In the genomic region with DNA sequence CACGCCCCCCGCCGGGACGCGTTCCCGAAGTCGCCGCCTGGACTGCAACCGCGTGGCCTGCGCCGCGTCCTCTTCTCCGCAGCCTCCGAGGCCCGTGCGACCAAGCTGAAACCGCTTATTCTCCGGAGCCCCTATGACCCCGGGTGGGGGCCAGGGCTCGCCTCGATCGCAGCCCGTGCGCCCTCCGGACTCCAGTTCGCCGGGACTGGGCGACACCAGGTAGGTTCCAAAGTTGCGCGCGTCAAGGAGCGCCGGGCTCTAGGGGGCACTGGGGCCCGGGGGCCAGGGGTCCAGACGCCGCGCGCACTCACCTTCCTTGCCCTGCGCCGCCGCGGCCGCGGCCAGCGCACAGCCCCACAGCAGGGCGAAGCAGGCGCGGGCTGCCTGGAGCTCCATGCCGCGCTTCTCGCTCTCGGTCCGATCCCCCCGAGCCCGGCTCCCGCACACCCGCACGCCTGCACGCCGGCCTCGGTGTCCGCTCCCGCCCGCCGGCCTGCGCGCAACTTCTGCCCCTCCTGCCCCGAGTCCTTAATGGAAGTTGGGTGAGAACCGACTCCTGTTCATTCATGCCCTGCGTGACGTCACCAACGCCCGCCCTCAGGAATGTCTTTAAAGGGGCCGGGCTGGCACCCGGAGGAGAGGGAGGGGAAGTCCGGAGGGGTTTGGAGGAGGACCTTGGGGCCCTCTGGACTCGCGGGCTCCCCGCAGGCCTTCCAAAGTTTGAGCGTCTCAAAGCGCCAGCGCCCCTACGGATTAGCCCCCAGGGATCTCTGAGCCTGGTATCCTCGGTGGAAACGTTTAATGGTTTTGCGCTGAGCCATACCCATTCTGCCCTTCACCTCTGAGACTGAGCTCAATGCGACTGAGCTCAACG, we compare ENCODE assay signal across 8 cellular contexts. TPM values are rescaled to one million over a fixed set of nuclear protein-coding genes. Genes with fewer than 3 reads are reported as not detected.
DNase-seq lines count a peak whose midpoint lies in the region; ATAC-seq and TF ChIP-seq lines count a peak whose summit lies in the region.

A gene (minus strand): TSS at position 533 of the 874 bp plus-strand sequence. CDS start 137 bp downstream, at position 396.

- H2AFZ ChIP-seq in SK-N-SH (ENCODE audit: low read depth): peak within 1 kb of the TSS; percentile 58; the same call in 1 of the 2 replicates

- CTCF ChIA-PET in SK-N-SH (lab: Yijun Ruan, JAX): interaction anchor here (0.7 to 8.8 kb wide), 14 partner anchors 9 to 207 kb away, joined by 3 to 125 read pairs (median 6); a partner anchor contains a TSS

- peak; percentile 10; the same call in 1 of the 2 replicates for TF ChIP-seq CTCF in SK-N-SH (IDR thresholded peaks at IDR 0.05)
- TF ChIP-seq CTCF in lower lobe of right lung (IDR thresholded peaks at IDR 0.05): no peak
- TF ChIP-seq CTCF in suprapubic skin (IDR thresholded peaks at IDR 0.05): no peak

- H3F3A ChIP-seq in SK-N-SH (replicated peaks; ENCODE audit: insufficient read depth): peaks cover 7% of the 10 kb centered on the region

- peaks cover 56% of the 10 kb centered on the region for H3K79me2 ChIP-seq in SK-N-SH (ENCODE audit: insufficient read depth)

- H3K27me3 ChIP-seq in SK-N-SH (ENCODE audit: insufficient read depth): no peaks in the 10 kb centered on the region
- H3K27me3 ChIP-seq in lower lobe of right lung (ENCODE audit: low read depth): no peaks in the 10 kb centered on the region
- no peaks in the 10 kb centered on the region for H3K27me3 ChIP-seq in suprapubic skin

- peaks cover 26 to 32% of the 10 kb centered on the region in 2 experiments; a peak in 3 of 4 replicates for H3K4me1 ChIP-seq in SK-N-SH (ENCODE audit: control insufficient read depth in 1 of 2, insufficient read depth in 2 of 2, low read depth in 1 of 2, low read length in 1 of 2)
- peaks cover 58% of the 10 kb centered on the region for H3K4me1 ChIP-seq in lower lobe of right lung
- peaks cover 90% of the 10 kb centered on the region for H3K4me1 ChIP-seq in suprapubic skin

- no peak for TF ChIP-seq EP300 in SK-N-SH (IDR thresholded peaks at IDR 0.05; ENCODE audit: borderline replicate concordance in 1 of 2, low read depth in 1 of 2, low read length in 1 of 2)
- no peak for TF ChIP-seq EP300 in suprapubic skin (IDR thresholded peaks at IDR 0.05)

- H3K27ac ChIP-seq in SK-N-SH (ENCODE audit: low read depth in 2 of 2, low read length in 1 of 2) (peak within 1 kb of the TSS; percentile 41 to 75; a peak in 3 of 4 replicates), lower lobe of right lung (peak within 1 kb of the TSS; percentile 93), suprapubic skin (peak within 1 kb of the TSS; percentile 94)

- H3K36me3 ChIP-seq in SK-N-SH (replicated peaks in 1 of 2; ENCODE audit: control insufficient read depth in 1 of 2, insufficient read depth in 2 of 2, low read length in 1 of 2): no peaks in the 10 kb centered on the region
- no peaks in the 10 kb centered on the region for H3K36me3 ChIP-seq in lower lobe of right lung
- H3K36me3 ChIP-seq in suprapubic skin: peaks cover under 1% of the 10 kb centered on the region

- H3K4me2 ChIP-seq in SK-N-SH: peak within 1 kb of the TSS; percentile 98

- intact Hi-C loops in lower lobe of right lung (cut with DNase I): no loop called here

- H3K9me3 ChIP-seq in SK-N-SH: no peaks in the 10 kb centered on the region
- H3K9me3 ChIP-seq in lower lobe of right lung: no peaks in the 10 kb centered on the region
- H3K9me3 ChIP-seq in suprapubic skin: no peaks in the 10 kb centered on the region

- 3% methylated on average over 14 of the region's 89 CpGs for WGBS in SK-N-SH (ENCODE audit: low lambda C conversion rate)
- 5% methylated on average over 22 of the region's 89 CpGs for WGBS in suprapubic skin

- POLR2A ChIA-PET in SK-N-SH (lab: Yijun Ruan, JAX): no interaction called here

- TF ChIP-seq POLR2A in suprapubic skin (IDR thresholded peaks at IDR 0.05): peak in 1 of 2 donors; percentile 66

- ATAC-seq in lower lobe of right lung: peak; percentile 82 to 86

- in situ Hi-C loops in endometrial microvascular endothelial cells (cut with HindIII; ENCODE audit: inconsistent ontology term, low pct_unique_long_range_greater_than_20kb, low sequenced_read_pairs): no loop called here

- 0 out of 2 replicates have a peak, but pooled peaks cover 4% of the 10 kb centered on the region for H4K20me1 ChIP-seq in SK-N-SH (ENCODE audit: insufficient read depth)

- no peak for TF ChIP-seq RAD21 in SK-N-SH (IDR thresholded peaks at IDR 0.05; ENCODE audit: low read length)

- peak within 1 kb of the TSS; percentile 94 for H3K9ac ChIP-seq in SK-N-SH

- DNase-seq in 8988T (peak; percentile 80), SK-N-SH (peak; percentile 86), lower lobe of right lung (peak; percentile 96), suprapubic skin (ENCODE audit: low spot score in 2 of 2) (peak; percentile 94 to 95), NCI-H446 treated with DMSO at 0.1 percent for 48 hours (lab: John Stamatoyannopoulos, UW) (no peak), NCI-H1092 (lab: John Stamatoyannopoulos, UW) (no peak)

- H3K4me3 ChIP-seq in GM08714 (ENCODE audit: low read length) (peak within 1 kb of the TSS; percentile 13; the same call in 1 of the 2 replicates), SK-N-SH (ENCODE audit: low read depth in 2 of 2, low read length in 1 of 2) (peak within 1 kb of the TSS; percentile 57 to 91), lower lobe of right lung (peak within 1 kb of the TSS; percentile 78), suprapubic skin (peak within 1 kb of the TSS; percentile 84)

- H3K9me2 ChIP-seq in SK-N-SH: no peaks in the 10 kb centered on the region

TF ChIP-seq in SK-N-SH, 30 proteins besides CTCF, POLR2A, EP300 and RAD21 (continues in another document):
- TF ChIP-seq SIN3A (IDR thresholded peaks at IDR 0.05; ENCODE audit: borderline replicate concordance, low read depth, low read length) (peak; percentile 59; the same call in 1 of the 2 replicates), JUND (IDR thresholded peaks at IDR 0.05) (peak; percentile 13; the same call in 1 of the 2 replicates), TAF1 (IDR thresholded peaks at IDR 0.05; ENCODE audit: borderline replicate concordance, low read depth, low read length) (peak; percentile 93), FOXM1 (IDR thresholded peaks at IDR 0.05; ENCODE audit: low read depth) (no peak), SMC3 (IDR thresholded peaks at IDR 0.05; ENCODE audit: low read depth, low read length) (no peak), MXI1 (IDR thresholded peaks at IDR 0.05; ENCODE audit: low read depth, low read length) (peak; percentile 40; the same call in 1 of the 2 replicates), TCF12 (IDR thresholded peaks at IDR 0.05) (0 out of 2 replicates have a peak, but pooled peaks have one; percentile 13)
- TF ChIP-seq, protein P1, sequence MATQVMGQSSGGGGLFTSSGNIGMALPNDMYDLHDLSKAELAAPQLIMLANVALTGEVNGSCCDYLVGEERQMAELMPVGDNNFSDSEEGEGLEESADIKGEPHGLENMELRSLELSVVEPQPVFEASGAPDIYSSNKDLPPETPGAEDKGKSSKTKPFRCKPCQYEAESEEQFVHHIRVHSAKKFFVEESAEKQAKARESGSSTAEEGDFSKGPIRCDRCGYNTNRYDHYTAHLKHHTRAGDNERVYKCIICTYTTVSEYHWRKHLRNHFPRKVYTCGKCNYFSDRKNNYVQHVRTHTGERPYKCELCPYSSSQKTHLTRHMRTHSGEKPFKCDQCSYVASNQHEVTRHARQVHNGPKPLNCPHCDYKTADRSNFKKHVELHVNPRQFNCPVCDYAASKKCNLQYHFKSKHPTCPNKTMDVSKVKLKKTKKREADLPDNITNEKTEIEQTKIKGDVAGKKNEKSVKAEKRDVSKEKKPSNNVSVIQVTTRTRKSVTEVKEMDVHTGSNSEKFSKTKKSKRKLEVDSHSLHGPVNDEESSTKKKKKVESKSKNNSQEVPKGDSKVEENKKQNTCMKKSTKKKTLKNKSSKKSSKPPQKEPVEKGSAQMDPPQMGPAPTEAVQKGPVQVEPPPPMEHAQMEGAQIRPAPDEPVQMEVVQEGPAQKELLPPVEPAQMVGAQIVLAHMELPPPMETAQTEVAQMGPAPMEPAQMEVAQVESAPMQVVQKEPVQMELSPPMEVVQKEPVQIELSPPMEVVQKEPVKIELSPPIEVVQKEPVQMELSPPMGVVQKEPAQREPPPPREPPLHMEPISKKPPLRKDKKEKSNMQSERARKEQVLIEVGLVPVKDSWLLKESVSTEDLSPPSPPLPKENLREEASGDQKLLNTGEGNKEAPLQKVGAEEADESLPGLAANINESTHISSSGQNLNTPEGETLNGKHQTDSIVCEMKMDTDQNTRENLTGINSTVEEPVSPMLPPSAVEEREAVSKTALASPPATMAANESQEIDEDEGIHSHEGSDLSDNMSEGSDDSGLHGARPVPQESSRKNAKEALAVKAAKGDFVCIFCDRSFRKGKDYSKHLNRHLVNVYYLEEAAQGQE (IDR thresholded peaks at IDR 0.05; ENCODE audit: low read depth, low read length): 0 out of 2 replicates have a peak, but pooled peaks have one; percentile 39
- TF ChIP-seq, protein P2, sequence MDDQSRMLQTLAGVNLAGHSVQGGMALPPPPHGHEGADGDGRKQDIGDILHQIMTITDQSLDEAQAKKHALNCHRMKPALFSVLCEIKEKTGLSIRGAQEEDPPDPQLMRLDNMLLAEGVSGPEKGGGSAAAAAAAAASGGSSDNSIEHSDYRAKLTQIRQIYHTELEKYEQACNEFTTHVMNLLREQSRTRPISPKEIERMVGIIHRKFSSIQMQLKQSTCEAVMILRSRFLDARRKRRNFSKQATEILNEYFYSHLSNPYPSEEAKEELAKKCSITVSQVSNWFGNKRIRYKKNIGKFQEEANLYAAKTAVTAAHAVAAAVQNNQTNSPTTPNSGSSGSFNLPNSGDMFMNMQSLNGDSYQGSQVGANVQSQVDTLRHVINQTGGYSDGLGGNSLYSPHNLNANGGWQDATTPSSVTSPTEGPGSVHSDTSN (IDR thresholded peaks at IDR 0.05): 0 out of 2 replicates have a peak, but pooled peaks have one; percentile 8
- TF ChIP-seq, protein P3, sequence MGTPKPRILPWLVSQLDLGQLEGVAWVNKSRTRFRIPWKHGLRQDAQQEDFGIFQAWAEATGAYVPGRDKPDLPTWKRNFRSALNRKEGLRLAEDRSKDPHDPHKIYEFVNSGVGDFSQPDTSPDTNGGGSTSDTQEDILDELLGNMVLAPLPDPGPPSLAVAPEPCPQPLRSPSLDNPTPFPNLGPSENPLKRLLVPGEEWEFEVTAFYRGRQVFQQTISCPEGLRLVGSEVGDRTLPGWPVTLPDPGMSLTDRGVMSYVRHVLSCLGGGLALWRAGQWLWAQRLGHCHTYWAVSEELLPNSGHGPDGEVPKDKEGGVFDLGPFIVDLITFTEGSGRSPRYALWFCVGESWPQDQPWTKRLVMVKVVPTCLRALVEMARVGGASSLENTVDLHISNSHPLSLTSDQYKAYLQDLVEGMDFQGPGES (IDR thresholded peaks at IDR 0.05; ENCODE audit: low read depth, low read length): no peak

RNA-seq across cellular contexts. Expression of the gene that starts here (rescaled TPM):
- 82.2 and 126 TPM in 2 replicates for polyA plus RNA-seq in SK-N-SH (2012; rRNA removed)
- 47.2 and 71.1 TPM in 2 replicates for polyA plus RNA-seq in SK-N-SH (2012; cell fraction: cytosol; rRNA removed)
- 164 and 170 TPM in 2 replicates for polyA plus RNA-seq in SK-N-SH (2012; cell fraction: nucleus; rRNA removed)
- total RNA-seq in endometrial microvascular endothelial cells (ENCODE audit: inconsistent ontology term) (162 TPM), lower lobe of right lung (20.4 TPM), suprapubic skin (100 to 1,000 TPM in 3 of 4 donors, 10 to 100 TPM in 1; 59.0 to 145 (median 104) TPM)

Comparison
In these comparisons a context has a peak if more than half of its experiments do, and no peak if none do; other contexts are left out.
1. DNase-seq: peak in 8988T (single experiment), SK-N-SH (single experiment), lower lobe of right lung (single experiment) and suprapubic skin (2 of 2); none in NCI-H446 treated with DMSO at 0.1 percent for 48 hours (single experiment) and NCI-H1092 (single experiment).
2. H3K4me3 ChIP-seq: peak in every context shown above with its lines; median percentile 84 in suprapubic skin; 78 in lower lobe of right lung; 74 in SK-N-SH; 13 in GM08714.
3. Peak in every context shown above with its lines, with median percentiles within 50 percentile points of each other: H3K27ac ChIP-seq.